28 cellular contexts compared by ENCODE assay signal in genomic region chr1:29389533-29390041, GRCh38.
"Had no signal": no experiment of that assay in that cellular context is flagged by ENCODE, and none has a peak within 500 bp of the region (broad histone marks: within the 10 kb centered on the region; RNA-seq: fewer than 3 reads in every experiment).

No MANE protein-coding gene starts in this region.

- H3K27me3 ChIP-seq: brain microvascular endothelial cell, thyroid gland had no signal

- FAIRE-seq: astrocyte, islet of Langerhans, small intestine, TTC549 had no signal

- DNase-seq: activated CD4-positive, alpha-beta T cell treated with anti-CD3 and anti-CD28 coated beads for 48 hours; activated CD4-positive, alpha-beta T cell treated with anti-CD3 and anti-CD28 coated beads, Interleukin-2, amount 50 U/mL, for 48 hours; activated CD8-positive, alpha-beta memory T cell treated with anti-CD3 and anti-CD28 coated beads, Interleukin-2, amount 50 U/mL, for 48 hours; activated gamma-delta T cell; activated naive CD4-positive, alpha-beta T cell treated with anti-CD3 and anti-CD28 coated beads, Interleukin-2, amount 10 ng/mL, durations not matched to agents 7 days and 5 days; activated T-cell treated with anti-CD3 and anti-CD28 coated beads, Interleukin-2, amount 50 U/mL, for 24 hours; amniotic stem cell; brain microvascular endothelial cell; esophagus squamous epithelium; foreskin melanocyte; left ventricle myocardium superior; sigmoid colon; small intestine; stimulated activated CD4-positive, alpha-beta T cell treated with anti-CD3 and anti-CD28 coated beads, Interleukin-4, amount 100 ng/mL, for 4 hours; stimulated activated CD8-positive, alpha-beta memory T cell treated with anti-CD3 and anti-CD28 coated beads, Interleukin-4, amount 100 ng/mL, for 48 hours; stimulated activated naive CD8-positive, alpha-beta T cell treated with anti-CD3 and anti-CD28 coated beads, Interleukin-15, amount 100 ng/mL, for 72 hours; substantia nigra; T-helper 9 cell; thyroid gland; upper lobe of right lung; WERI-Rb-1 had no signal

- H3K4me3 Mint-ChIP-seq: activated naive CD4-positive, alpha-beta T cell treated with anti-CD3 and anti-CD28 coated beads, Interleukin-2, amount 10 ng/mL, durations not matched to agents 7 days and 5 days; activated T-cell treated with anti-CD3 and anti-CD28 coated beads, Interleukin-2, amount 50 U/mL, for 24 hours; nephron; stimulated activated memory B cell treated with anti-CD40 and anti-IgM and Interleukin-4, amounts not matched to agents 10 μg/mL and 1 μg/mL and 100 μg/mL, for 72 hours; stimulated activated naive CD8-positive, alpha-beta T cell treated with anti-CD3 and anti-CD28 coated beads, Interleukin-15, amount 100 ng/mL, for 72 hours; T-helper 1 cell treated with Interleukin-12 subunit alpha and Interleukin-12 subunit beta and Interleukin-4 antibody, amounts not matched to agents 30 μg/mL and 1 μg/mL, for 36 hours had no signal

- H3K4me1 ChIP-seq: esophagus squamous epithelium, sigmoid colon, thyroid gland, upper lobe of right lung had no signal

- H3K36me3 Mint-ChIP-seq: activated naive CD4-positive, alpha-beta T cell treated with anti-CD3 and anti-CD28 coated beads, Interleukin-2, amount 10 ng/mL, durations not matched to agents 7 days and 5 days; stimulated activated memory B cell treated with anti-CD40 and anti-IgM and Interleukin-4, amounts not matched to agents 10 μg/mL and 1 μg/mL and 100 μg/mL, for 72 hours had no signal

- H3K27ac Mint-ChIP-seq: activated naive CD4-positive, alpha-beta T cell treated with anti-CD3 and anti-CD28 coated beads, Interleukin-2, amount 10 ng/mL, durations not matched to agents 7 days and 5 days; activated T-cell treated with anti-CD3 and anti-CD28 coated beads, Interleukin-2, amount 50 U/mL, for 24 hours; nephron; stimulated activated memory B cell treated with anti-CD40 and anti-IgM and Interleukin-4, amounts not matched to agents 10 μg/mL and 1 μg/mL and 100 μg/mL, for 72 hours; stimulated activated naive CD8-positive, alpha-beta T cell treated with anti-CD3 and anti-CD28 coated beads, Interleukin-15, amount 100 ng/mL, for 72 hours; T-helper 1 cell treated with Interleukin-12 subunit alpha and Interleukin-12 subunit beta and Interleukin-4 antibody, amounts not matched to agents 30 μg/mL and 1 μg/mL, for 36 hours had no signal

- H3K9me3 Mint-ChIP-seq: activated naive CD4-positive, alpha-beta T cell treated with anti-CD3 and anti-CD28 coated beads, Interleukin-2, amount 10 ng/mL, durations not matched to agents 7 days and 5 days; activated T-cell treated with anti-CD3 and anti-CD28 coated beads, Interleukin-2, amount 50 U/mL, for 24 hours; nephron; stimulated activated memory B cell treated with anti-CD40 and anti-IgM and Interleukin-4, amounts not matched to agents 10 μg/mL and 1 μg/mL and 100 μg/mL, for 72 hours; stimulated activated naive CD8-positive, alpha-beta T cell treated with anti-CD3 and anti-CD28 coated beads, Interleukin-15, amount 100 ng/mL, for 72 hours; T-helper 1 cell treated with Interleukin-12 subunit alpha and Interleukin-12 subunit beta and Interleukin-4 antibody, amounts not matched to agents 30 μg/mL and 1 μg/mL, for 36 hours had no signal

- ATAC-seq: activated CD4-positive, CD25-positive, alpha-beta regulatory T cell treated with anti-CD3 and anti-CD28 coated beads, Interleukin-2, amount 50 U/mL, for 24 hours; left ventricle myocardium superior; stimulated activated memory B cell treated with anti-CD40 and anti-IgM and Interleukin-4, amounts not matched to agents 10 μg/mL and 1 μg/mL and 100 μg/mL, for 72 hours; stimulated activated naive CD8-positive, alpha-beta T cell treated with anti-CD3 and anti-CD28 coated beads, Interleukin-15, amount 100 ng/mL, for 72 hours; upper lobe of right lung had no signal

- H3K9me3 ChIP-seq: esophagus squamous epithelium, sigmoid colon, thyroid gland, upper lobe of right lung had no signal

- H3K36me3 ChIP-seq: brain microvascular endothelial cell, esophagus squamous epithelium, sigmoid colon, thyroid gland, upper lobe of right lung, WERI-Rb-1 had no signal

- H3K4me3 ChIP-seq: esophagus squamous epithelium, sigmoid colon, thyroid gland, upper lobe of right lung had no signal

- H3K27ac ChIP-seq: brain microvascular endothelial cell, esophagus squamous epithelium, sigmoid colon, thyroid gland, upper lobe of right lung, WERI-Rb-1 had no signal

- H3K4me1 Mint-ChIP-seq: activated naive CD4-positive, alpha-beta T cell treated with anti-CD3 and anti-CD28 coated beads, Interleukin-2, amount 10 ng/mL, durations not matched to agents 7 days and 5 days; stimulated activated memory B cell treated with anti-CD40 and anti-IgM and Interleukin-4, amounts not matched to agents 10 μg/mL and 1 μg/mL and 100 μg/mL, for 72 hours; stimulated activated naive CD8-positive, alpha-beta T cell treated with anti-CD3 and anti-CD28 coated beads, Interleukin-15, amount 100 ng/mL, for 72 hours had no signal
